ENCODE assay signal across 1 cellular context in genomic region chr17:7502987-7503386, GRCh38.
TF ChIP-seq lines count a peak whose summit lies in the region.

No MANE protein-coding gene starts in this region.

TF ChIP-seq in H1, 55 proteins besides CTCF, POLR2A, EP300 and RAD21:
- TF ChIP-seq JUND (IDR thresholded peaks at IDR 0.05; ENCODE audit: low read length) (no peak), HDAC6 (IDR thresholded peaks at IDR 0.05; ENCODE audit: low read depth, low read length) (no peak), SRF (IDR thresholded peaks at IDR 0.05; ENCODE audit: low read depth, low read length) (no peak), RNF2 (IDR thresholded peaks at IDR 0.05; ENCODE audit: borderline replicate concordance, low read depth, low read length, missing control alignments, poor library complexity, severe bottlenecking) (no peak), RBBP5 (IDR thresholded peaks at IDR 0.05; ENCODE audit: borderline replicate concordance, low read depth, low read length) (no peak), TCF12 (IDR thresholded peaks at IDR 0.05; ENCODE audit: low read depth, low read length) (no peak), CHD1 (IDR thresholded peaks at IDR 0.05; ENCODE audit: low read depth, low read length) (no peak), TAF7 (optimal IDR thresholded peaks at IDR 0.05; ENCODE audit: borderline replicate concordance, low read depth, low read length) (no peak), CBX5 (IDR thresholded peaks at IDR 0.05; ENCODE audit: low read depth, low read length) (no peak), E2F6 (IDR thresholded peaks at IDR 0.05) (no peak), USF2 (IDR thresholded peaks at IDR 0.05; ENCODE audit: low read length) (no peak), JUN (IDR thresholded peaks at IDR 0.05; ENCODE audit: low read depth, low read length) (no peak), MAX (IDR thresholded peaks at IDR 0.05) (no peak)
